15 cellular contexts compared by ENCODE assay signal in genomic region chr22:36347094-36347493, GRCh38. TPM values are rescaled to one million over a fixed set of nuclear protein-coding genes. Genes with fewer than 3 reads are reported as not detected.
A peak's percentile ranks its signal among the peaks of the same experiment; 100 is the strongest.
DNase-seq lines count a peak whose midpoint lies in the region; ATAC-seq and TF ChIP-seq lines count a peak whose summit lies in the region.
"Had no signal": no experiment of that assay in that cellular context is flagged by ENCODE, and none has a peak within 500 bp of the region (broad histone marks: within the 10 kb centered on the region; RNA-seq: fewer than 3 reads in every experiment).

No MANE protein-coding gene starts in this region.

- peaks cover 85% of the 10 kb centered on the region for H3K4me1 Mint-ChIP-seq in activated CD4-positive, alpha-beta T cell treated with anti-CD3 and anti-CD28 coated beads for 36 hours
- peaks cover 46% of the 10 kb centered on the region for H3K4me1 Mint-ChIP-seq in WTC11
- H3K4me1 Mint-ChIP-seq in stimulated activated memory B cell treated with anti-CD40 and anti-IgM and Interleukin-4, amounts not matched to agents 10 μg/mL and 1 μg/mL and 100 μg/mL, for 72 hours, result peaks cover 85% of the 10 kb centered on the region

- peak overlapping the region; percentile 69 for H3K27ac Mint-ChIP-seq in activated CD4-positive, alpha-beta T cell treated with anti-CD3 and anti-CD28 coated beads for 36 hours
- peak overlapping the region; percentile 84; the same call in 1 of the 2 replicates for H3K27ac Mint-ChIP-seq in WTC11
- peak overlapping the region; percentile 88 for H3K27ac Mint-ChIP-seq in stimulated activated memory B cell treated with anti-CD40 and anti-IgM and Interleukin-4, amounts not matched to agents 10 μg/mL and 1 μg/mL and 100 μg/mL, for 72 hours
- H3K27ac Mint-ChIP-seq: nephron had no signal

- no peaks in the 10 kb centered on the region for H3K27me3 Mint-ChIP-seq in activated CD4-positive, alpha-beta T cell treated with anti-CD3 and anti-CD28 coated beads for 36 hours
- H3K27me3 Mint-ChIP-seq in WTC11 (ENCODE audit: low read depth), result no peaks in the 10 kb centered on the region
- no peaks in the 10 kb centered on the region for H3K27me3 Mint-ChIP-seq in stimulated activated memory B cell treated with anti-CD40 and anti-IgM and Interleukin-4, amounts not matched to agents 10 μg/mL and 1 μg/mL and 100 μg/mL, for 72 hours

- DNase-seq in activated CD4-positive, alpha-beta T cell treated with anti-CD3 and anti-CD28 coated beads for 36 hours, result no peak
- DNase-seq in activated CD4-positive, alpha-beta T cell treated with anti-CD3 and anti-CD28 coated beads for 4 hours, result no peak
- DNase-seq in WTC11 (ENCODE audit: low spot score), result no peak
- no peak for DNase-seq in left colon
- DNase-seq in NCI-H2081 treated with DMSO at 0.1 percent for 48 hours (lab: John Stamatoyannopoulos, UW), result no peak
- DNase-seq in GDM1 (lab: John Stamatoyannopoulos, UW), result no peak
- DNase-seq: effector CD4-positive, alpha-beta T cell; EL; NCI-H510A treated with DMSO at 0.1 percent for 48 hours; SIG-M5; stimulated activated naive CD4-positive, alpha-beta T cell treated with Interleukin-2 at 50 U/mL for 16 hours had no signal

- H3K36me3 Mint-ChIP-seq in activated CD4-positive, alpha-beta T cell treated with anti-CD3 and anti-CD28 coated beads for 36 hours (ENCODE audit: low read depth), result peaks cover 64% of the 10 kb centered on the region
- peaks cover 28% of the 10 kb centered on the region for H3K36me3 Mint-ChIP-seq in WTC11
- H3K36me3 Mint-ChIP-seq in stimulated activated memory B cell treated with anti-CD40 and anti-IgM and Interleukin-4, amounts not matched to agents 10 μg/mL and 1 μg/mL and 100 μg/mL, for 72 hours, result peaks cover 48% of the 10 kb centered on the region

- intact Hi-C loops in activated CD4-positive, alpha-beta T cell treated with anti-CD3 and anti-CD28 coated beads for 36 hours (cut with DNase I, micrococcal nuclease), result no loop called here
- intact Hi-C loops in left colon (cut with DNase I, micrococcal nuclease), result no loop called here

- POLR2A ChIA-PET in activated CD4-positive, alpha-beta T cell treated with anti-CD3 and anti-CD28 coated beads for 36 hours (lab: Charles Lee), result interaction anchor here (0.6 kb wide), 1 partner anchor 32 kb away, joined by 6 read pairs; no protein-coding TSS in a partner anchor
- POLR2A ChIA-PET in WTC11 (lab: Charles Lee), result interaction anchor here (0.7 kb wide), 1 partner anchor 63 kb away, joined by 3 read pairs; no protein-coding TSS in a partner anchor

- TF ChIP-seq CTCF in WTC11 (IDR thresholded peaks at IDR 0.05), result no peak

- CTCF ChIA-PET in activated CD4-positive, alpha-beta T cell treated with anti-CD3 and anti-CD28 coated beads for 36 hours (lab: Charles Lee), result interaction anchor here (0.9 to 1.8 kb wide), 2 partner anchors 17 to 123 kb away, joined by 4 to 5 read pairs; no protein-coding TSS in a partner anchor
- CTCF ChIA-PET in WTC11 (lab: Charles Lee), result interaction anchor here (0.6 to 0.7 kb wide), 2 partner anchors 13 to 16 kb away, joined by 3 to 5 read pairs; no protein-coding TSS in a partner anchor

- H3K4me3 Mint-ChIP-seq in activated CD4-positive, alpha-beta T cell treated with anti-CD3 and anti-CD28 coated beads for 36 hours, result no peak overlapping the region
- H3K4me3 Mint-ChIP-seq in WTC11, result no peak overlapping the region
- no peak overlapping the region for H3K4me3 Mint-ChIP-seq in stimulated activated memory B cell treated with anti-CD40 and anti-IgM and Interleukin-4, amounts not matched to agents 10 μg/mL and 1 μg/mL and 100 μg/mL, for 72 hours
- H3K4me3 Mint-ChIP-seq: nephron had no signal

- ATAC-seq in activated CD4-positive, alpha-beta T cell treated with anti-CD3 and anti-CD28 coated beads for 36 hours, result no peak
- ATAC-seq in WTC11 (no peak), left colon (peak; percentile 48), GM21737 (IDR thresholded peaks at IDR 0.05; ENCODE audit: unreplicated experiment) (no peak)
- ATAC-seq in stimulated activated memory B cell treated with anti-CD40 and anti-IgM and Interleukin-4, amounts not matched to agents 10 μg/mL and 1 μg/mL and 100 μg/mL, for 72 hours, result no peak
- ATAC-seq: activated naive CD4-positive, alpha-beta T cell treated with anti-CD3 and anti-CD28 coated beads, Interleukin-2, amount 50 U/mL, for 72 hours had no signal

- H3K9me3 Mint-ChIP-seq in activated CD4-positive, alpha-beta T cell treated with anti-CD3 and anti-CD28 coated beads for 36 hours (ENCODE audit: low read depth), result no peaks in the 10 kb centered on the region
- H3K9me3 Mint-ChIP-seq in WTC11, result no peaks in the 10 kb centered on the region
- H3K9me3 Mint-ChIP-seq in stimulated activated memory B cell treated with anti-CD40 and anti-IgM and Interleukin-4, amounts not matched to agents 10 μg/mL and 1 μg/mL and 100 μg/mL, for 72 hours, result no peaks in the 10 kb centered on the region
- H3K9me3 Mint-ChIP-seq: activated naive CD4-positive, alpha-beta T cell treated with anti-CD3 and anti-CD28 coated beads, Interleukin-2, amount 50 U/mL, for 72 hours; nephron had no signal

TF ChIP-seq in WTC11, 78 proteins besides CTCF, POLR2A, EP300 and RAD21:
- TF ChIP-seq CREM (CRISPR knock-in tag; IDR thresholded peaks at IDR 0.05), result no peak
- TF ChIP-seq CREB1 (CRISPR knock-in tag; IDR thresholded peaks at IDR 0.05), result no peak
- no peak for TF ChIP-seq ATF1 (CRISPR knock-in tag; IDR thresholded peaks at IDR 0.05)
- no peak for TF ChIP-seq HMGA2 (CRISPR knock-in tag; IDR thresholded peaks at IDR 0.05)
- TF ChIP-seq ZNF423 (CRISPR knock-in tag; IDR thresholded peaks at IDR 0.05), result no peak
- TF ChIP-seq GABPB1 (CRISPR knock-in tag; IDR thresholded peaks at IDR 0.05), result no peak

RNA-seq across cellular contexts. Expression of gene MYH9, which starts 40.7 kb away (rescaled TPM):
- total RNA-seq in activated CD4-positive, alpha-beta T cell treated with anti-CD3 and anti-CD28 coated beads for 36 hours, result 100 to 1,000 TPM; 720 to 773 TPM
- total RNA-seq in WTC11 (2021) (272 to 288 TPM (median 277 TPM) in 3 replicates), left colon (100 to 1,000 TPM; 581 to 641 TPM)
